In the genomic region with DNA sequence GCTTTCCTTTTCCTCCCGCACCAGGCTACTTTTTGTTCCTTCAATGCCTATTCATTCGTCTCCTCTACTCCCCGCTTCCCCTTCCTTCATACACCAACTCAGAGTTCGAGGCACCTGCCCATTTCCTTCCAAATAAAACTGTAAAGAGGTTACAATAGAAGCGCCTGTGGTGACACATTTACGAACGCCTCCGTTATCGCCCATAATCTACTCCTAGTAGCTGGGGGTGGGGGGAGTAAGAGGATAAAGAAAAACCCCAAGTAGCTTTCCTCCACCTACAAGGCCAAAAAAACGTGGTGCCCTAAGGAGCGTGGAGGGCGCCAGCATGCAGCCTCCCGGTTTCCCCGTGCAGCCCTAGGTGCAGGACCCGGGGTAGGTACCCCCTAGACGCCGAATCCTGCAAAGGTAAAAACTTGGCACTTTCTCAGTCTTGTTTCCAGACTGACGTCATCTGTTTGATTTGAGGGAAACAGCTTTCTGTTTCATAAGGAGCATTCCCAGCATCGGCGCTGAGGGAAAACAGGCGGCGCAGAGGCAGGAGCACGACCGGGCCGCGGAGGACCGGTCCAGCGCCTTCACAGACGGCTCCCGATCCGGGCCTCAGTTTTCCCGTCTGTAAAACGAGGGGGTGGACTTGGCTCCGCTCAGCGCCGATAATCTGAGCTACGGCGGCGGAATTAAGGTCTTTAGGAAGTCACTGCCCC, we compare ENCODE assay signal across 3 cellular contexts.
TF ChIP-seq lines count a peak whose summit lies in the region.

No MANE protein-coding gene starts in this region.

TF ChIP-seq in HEK293T, 16 proteins besides CTCF, POLR2A, EP300 and RAD21:
- no peak for TF ChIP-seq PKNOX1 (IDR thresholded peaks at IDR 0.05)
- TF ChIP-seq SUZ12 (IDR thresholded peaks at IDR 0.05) = no peak
- peak; percentile 34; the same call in 1 of the 2 replicates for TF ChIP-seq L3MBTL2 (conservative IDR thresholded peaks at IDR 0.05)
- no peak for TF ChIP-seq FOXK2 (IDR thresholded peaks at IDR 0.05)
- TF ChIP-seq TARDBP (IDR thresholded peaks at IDR 0.05) = no peak

TF ChIP-seq in SK-N-SH treated with all-trans-retinoic acid at 6 μM for 48 hours, 23 proteins besides CTCF, POLR2A, EP300 and RAD21 (continued from another document):
- TF ChIP-seq, protein P1, sequence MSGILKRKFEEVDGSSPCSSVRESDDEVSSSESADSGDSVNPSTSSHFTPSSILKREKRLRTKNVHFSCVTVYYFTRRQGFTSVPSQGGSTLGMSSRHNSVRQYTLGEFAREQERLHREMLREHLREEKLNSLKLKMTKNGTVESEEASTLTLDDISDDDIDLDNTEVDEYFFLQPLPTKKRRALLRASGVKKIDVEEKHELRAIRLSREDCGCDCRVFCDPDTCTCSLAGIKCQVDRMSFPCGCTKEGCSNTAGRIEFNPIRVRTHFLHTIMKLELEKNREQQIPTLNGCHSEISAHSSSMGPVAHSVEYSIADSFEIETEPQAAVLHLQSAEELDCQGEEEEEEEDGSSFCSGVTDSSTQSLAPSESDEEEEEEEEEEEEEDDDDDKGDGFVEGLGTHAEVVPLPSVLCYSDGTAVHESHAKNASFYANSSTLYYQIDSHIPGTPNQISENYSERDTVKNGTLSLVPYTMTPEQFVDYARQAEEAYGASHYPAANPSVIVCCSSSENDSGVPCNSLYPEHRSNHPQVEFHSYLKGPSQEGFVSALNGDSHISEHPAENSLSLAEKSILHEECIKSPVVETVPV (CRISPR knock-in tag; IDR thresholded peaks at IDR 0.05) = no peak
- TF ChIP-seq TCF4 (CRISPR knock-in tag; IDR thresholded peaks at IDR 0.05; ENCODE audit: borderline replicate concordance) = no peak
- no peak for TF ChIP-seq ZFP3 (CRISPR knock-in tag; IDR thresholded peaks at IDR 0.05)
- no peak for TF ChIP-seq ZNF8 (CRISPR knock-in tag; IDR thresholded peaks at IDR 0.05)
- TF ChIP-seq PPARA (CRISPR knock-in tag; IDR thresholded peaks at IDR 0.05; ENCODE audit: borderline replicate concordance) = no peak
- no peak for TF ChIP-seq ESRRG (CRISPR knock-in tag; IDR thresholded peaks at IDR 0.05)
- TF ChIP-seq ZNF565 (CRISPR knock-in tag; conservative IDR thresholded peaks at IDR 0.05; ENCODE audit: low read depth) = no peak
- TF ChIP-seq, protein P2, sequence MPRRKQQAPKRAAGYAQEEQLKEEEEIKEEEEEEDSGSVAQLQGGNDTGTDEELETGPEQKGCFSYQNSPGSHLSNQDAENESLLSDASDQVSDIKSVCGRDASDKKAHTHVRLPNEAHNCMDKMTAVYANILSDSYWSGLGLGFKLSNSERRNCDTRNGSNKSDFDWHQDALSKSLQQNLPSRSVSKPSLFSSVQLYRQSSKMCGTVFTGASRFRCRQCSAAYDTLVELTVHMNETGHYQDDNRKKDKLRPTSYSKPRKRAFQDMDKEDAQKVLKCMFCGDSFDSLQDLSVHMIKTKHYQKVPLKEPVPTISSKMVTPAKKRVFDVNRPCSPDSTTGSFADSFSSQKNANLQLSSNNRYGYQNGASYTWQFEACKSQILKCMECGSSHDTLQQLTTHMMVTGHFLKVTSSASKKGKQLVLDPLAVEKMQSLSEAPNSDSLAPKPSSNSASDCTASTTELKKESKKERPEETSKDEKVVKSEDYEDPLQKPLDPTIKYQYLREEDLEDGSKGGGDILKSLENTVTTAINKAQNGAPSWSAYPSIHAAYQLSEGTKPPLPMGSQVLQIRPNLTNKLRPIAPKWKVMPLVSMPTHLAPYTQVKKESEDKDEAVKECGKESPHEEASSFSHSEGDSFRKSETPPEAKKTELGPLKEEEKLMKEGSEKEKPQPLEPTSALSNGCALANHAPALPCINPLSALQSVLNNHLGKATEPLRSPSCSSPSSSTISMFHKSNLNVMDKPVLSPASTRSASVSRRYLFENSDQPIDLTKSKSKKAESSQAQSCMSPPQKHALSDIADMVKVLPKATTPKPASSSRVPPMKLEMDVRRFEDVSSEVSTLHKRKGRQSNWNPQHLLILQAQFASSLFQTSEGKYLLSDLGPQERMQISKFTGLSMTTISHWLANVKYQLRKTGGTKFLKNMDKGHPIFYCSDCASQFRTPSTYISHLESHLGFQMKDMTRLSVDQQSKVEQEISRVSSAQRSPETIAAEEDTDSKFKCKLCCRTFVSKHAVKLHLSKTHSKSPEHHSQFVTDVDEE (CRISPR knock-in tag; IDR thresholded peaks at IDR 0.05) = no peak
- TF ChIP-seq POU6F1 (CRISPR knock-in tag; IDR thresholded peaks at IDR 0.05; ENCODE audit: borderline replicate concordance, low read depth) = no peak
- no peak for TF ChIP-seq ARNTL (CRISPR knock-in tag; IDR thresholded peaks at IDR 0.05; ENCODE audit: borderline replicate concordance, low read depth)

TF ChIP-seq in GM12878, 131 proteins besides CTCF, POLR2A, EP300 and RAD21:
- peak; percentile 41; the same call in 1 of the 2 replicates for TF ChIP-seq ATF2 (IDR thresholded peaks at IDR 0.05; ENCODE audit: low read length)
- TF ChIP-seq SPI1 (IDR thresholded peaks at IDR 0.05; ENCODE audit: borderline replicate concordance, insufficient read depth, low read depth, low read length) = peak; percentile 51; the same call in 1 of the 2 replicates
- TF ChIP-seq IKZF1 (conservative IDR thresholded peaks at IDR 0.05) = peak; percentile 52
- TF ChIP-seq NKRF (conservative IDR thresholded peaks at IDR 0.05) = 0 out of 2 replicates have a peak, but pooled peaks have one; percentile 26
- TF ChIP-seq NBN (IDR thresholded peaks at IDR 0.05) = 0 out of 2 replicates have a peak, but pooled peaks have one; percentile 46
- no peak for TF ChIP-seq BMI1 (IDR thresholded peaks at IDR 0.05; ENCODE audit: borderline replicate concordance)
- TF ChIP-seq HDAC6 (IDR thresholded peaks at IDR 0.05; ENCODE audit: unreplicated experiment) = no peak
- peak; percentile 6; the same call in 1 of the 2 replicates for TF ChIP-seq GATAD2B (conservative IDR thresholded peaks at IDR 0.05; ENCODE audit: low read depth)
- no peak for TF ChIP-seq NR2C2 (IDR thresholded peaks at IDR 0.05; ENCODE audit: borderline replicate concordance, control insufficient read depth, insufficient read length, low read depth)
- TF ChIP-seq BHLHE40 (IDR thresholded peaks at IDR 0.05; ENCODE audit: borderline replicate concordance in 1 of 2, low read depth in 2 of 2, low read length in 1 of 2) = peak in 1 of 2 experiments; percentile 17; a peak in 1 of 4 replicates
- TF ChIP-seq SREBF2 (IDR thresholded peaks at IDR 0.05; ENCODE audit: low read length) = no peak
- peak; percentile 46 to 53; a peak in 2 of 4 replicates for TF ChIP-seq IKZF2 (IDR thresholded peaks at IDR 0.05)
- TF ChIP-seq RELB (IDR thresholded peaks at IDR 0.05; ENCODE audit: low read depth) = 0 out of 2 replicates have a peak, but pooled peaks have one; percentile 37
- 0 out of 2 replicates have a peak, but pooled peaks have one; percentile 13 for TF ChIP-seq LARP7 (IDR thresholded peaks at IDR 0.05)
- TF ChIP-seq SKIL (IDR thresholded peaks at IDR 0.05; ENCODE audit: low read depth, poor library complexity, severe bottlenecking) = peak; percentile 33
- peak; percentile 94 for TF ChIP-seq ATF7 (IDR thresholded peaks at IDR 0.05; ENCODE audit: low read depth)
- TF ChIP-seq EED (IDR thresholded peaks at IDR 0.05; ENCODE audit: low read depth) = peak; percentile 42; the same call in 1 of the 2 replicates
- TF ChIP-seq ZSCAN29 (IDR thresholded peaks at IDR 0.05) = peak; percentile 59; the same call in 1 of the 2 replicates
TF ChIP-seq in GM12878: peak in this region for 14.
